ENCODE assay signal across 8 cellular contexts in genomic region chr11:12174145-12175143, GRCh38.
A peak's percentile ranks its signal among the peaks of the same experiment; 100 is the strongest.
DNase-seq lines count a peak whose midpoint lies in the region; ATAC-seq and TF ChIP-seq lines count a peak whose summit lies in the region.

No MANE protein-coding gene starts in this region.

- H3K27me3 ChIP-seq in CD4-positive, alpha-beta memory T cell (ENCODE audit: insufficient read depth, low read length), result no peaks in the 10 kb centered on the region

- peaks cover 0 to 2% (median 0%) of the 10 kb centered on the region in 8 donors for H3K9me3 Mint-ChIP-seq in CD4-positive, alpha-beta memory T cell
- H3K9me3 Mint-ChIP-seq in activated naive CD4-positive, alpha-beta T cell treated with anti-CD3 and anti-CD28 coated beads, Interleukin-2, amount 10 ng/mL, durations not matched to agents 7 days and 5 days, result peaks cover 3% of the 10 kb centered on the region

- no peak overlapping the region for H3K27ac ChIP-seq in CD4-positive, alpha-beta memory T cell (ENCODE audit: low read depth, low read length)

- peaks cover 0 to 2% of the 10 kb centered on the region in 2 donors for H3K36me3 Mint-ChIP-seq in CD4-positive, alpha-beta memory T cell
- H3K36me3 Mint-ChIP-seq in activated naive CD4-positive, alpha-beta T cell treated with anti-CD3 and anti-CD28 coated beads, Interleukin-2, amount 10 ng/mL, durations not matched to agents 7 days and 5 days, result peaks cover 14% of the 10 kb centered on the region

- intact Hi-C loops in CD4-positive, alpha-beta memory T cell (cut with micrococcal nuclease), result no loop called here

- peaks cover 30% of the 10 kb centered on the region for H3K4me1 ChIP-seq in CD4-positive, alpha-beta memory T cell (ENCODE audit: insufficient read depth, low read length)

- H3K4me3 Mint-ChIP-seq in CD4-positive, alpha-beta memory T cell, result no peak overlapping the region
- H3K4me3 Mint-ChIP-seq in activated naive CD4-positive, alpha-beta T cell treated with anti-CD3 and anti-CD28 coated beads, Interleukin-2, amount 10 ng/mL, durations not matched to agents 7 days and 5 days, result no peak overlapping the region

- H3K27ac Mint-ChIP-seq in CD4-positive, alpha-beta memory T cell, result peak overlapping the region in 5 of 7 donors; percentile 21 to 69 (median 43)
- H3K27ac Mint-ChIP-seq in activated naive CD4-positive, alpha-beta T cell treated with anti-CD3 and anti-CD28 coated beads, Interleukin-2, amount 10 ng/mL, durations not matched to agents 7 days and 5 days, result peak overlapping the region; percentile 91

- peaks cover 26 to 33% (median 28%) of the 10 kb centered on the region in 4 donors for H3K4me1 Mint-ChIP-seq in CD4-positive, alpha-beta memory T cell
- peaks cover 59% of the 10 kb centered on the region for H3K4me1 Mint-ChIP-seq in activated naive CD4-positive, alpha-beta T cell treated with anti-CD3 and anti-CD28 coated beads, Interleukin-2, amount 10 ng/mL, durations not matched to agents 7 days and 5 days

- TF ChIP-seq CTCF in GM20000 (IDR thresholded peaks at IDR 0.05; ENCODE audit: extremely low read depth, missing control alignments), result no peak

- CTCF ChIA-PET in CD4-positive, alpha-beta memory T cell (lab: Charles Lee; ENCODE audit: partially characterized antibody), result no interaction called here
- CTCF ChIA-PET in activated naive CD4-positive, alpha-beta T cell treated with anti-CD3 and anti-CD28 coated beads, Interleukin-2, amount 10 ng/mL, durations not matched to agents 7 days and 5 days (lab: Charles Lee), result interaction anchor here (1.5 kb wide), 1 partner anchor 22 kb away, joined by 5 read pairs; no protein-coding TSS in a partner anchor
- CTCF ChIA-PET in HEK293T (lab: Yijun Ruan, JAX), result no interaction called here

- no peak for DNase-seq in CD4-positive, alpha-beta memory T cell
- DNase-seq in GM20000 (ENCODE audit: low spot score), result peak; percentile 56
- DNase-seq in activated naive CD4-positive, alpha-beta T cell treated with anti-CD3 and anti-CD28 coated beads, Interleukin-2, amount 10 ng/mL, durations not matched to agents 7 days and 5 days, result no peak
- DNase-seq in stimulated activated naive CD8-positive, alpha-beta T cell treated with anti-CD3 and anti-CD28 coated beads, Interleukin-15, Interleukin-2, amounts not matched to agents 100 U/mL and 50 U/mL, for 24 hours, result no peak
- DNase-seq in NCI-H1048 (lab: John Stamatoyannopoulos, UW), result no peak
- no peak for DNase-seq in NCI-H146 (lab: John Stamatoyannopoulos, UW)
- no peak for DNase-seq in HEK293T (ENCODE audit: extremely low spot score)

- ATAC-seq in HG03520 (IDR thresholded peaks at IDR 0.05; ENCODE audit: unreplicated experiment), result peak; percentile 83
- ATAC-seq in stimulated activated naive CD8-positive, alpha-beta T cell treated with anti-CD3 and anti-CD28 coated beads, Interleukin-15, Interleukin-2, amounts not matched to agents 100 U/mL and 50 U/mL, for 24 hours, result peak; percentile 60

- no peak overlapping the region for H3K4me3 ChIP-seq in CD4-positive, alpha-beta memory T cell (ENCODE audit: low read length in 2 of 2)

- H3K27me3 Mint-ChIP-seq in CD4-positive, alpha-beta memory T cell, result no peaks in the 10 kb centered on the region
- H3K27me3 Mint-ChIP-seq in activated naive CD4-positive, alpha-beta T cell treated with anti-CD3 and anti-CD28 coated beads, Interleukin-2, amount 10 ng/mL, durations not matched to agents 7 days and 5 days, result no peaks in the 10 kb centered on the region

- no peaks in the 10 kb centered on the region for H3K9me3 ChIP-seq in CD4-positive, alpha-beta memory T cell (ENCODE audit: control insufficient read depth in 1 of 2, low read length in 2 of 2)

- POLR2A ChIA-PET in CD4-positive, alpha-beta memory T cell (lab: Charles Lee; ENCODE audit: partially characterized antibody), result interaction anchor here (1.0 to 1.1 kb wide), 2 partner anchors 21 to 22 kb away, joined by 3 to 4 read pairs; no protein-coding TSS in a partner anchor
- POLR2A ChIA-PET in HEK293T (lab: Yijun Ruan, JAX), result no interaction called here

- H3K36me3 ChIP-seq in CD4-positive, alpha-beta memory T cell (ENCODE audit: insufficient read depth, low read length), result no peaks in the 10 kb centered on the region

TF ChIP-seq in HEK293T, 16 proteins besides CTCF, POLR2A, EP300 and RAD21:
- TF ChIP-seq SP1 (IDR thresholded peaks at IDR 0.05), result no peak
- TF ChIP-seq TARDBP (IDR thresholded peaks at IDR 0.05), result no peak
- no peak for TF ChIP-seq BHLHE40 (IDR thresholded peaks at IDR 0.05; ENCODE audit: borderline replicate concordance)
- TF ChIP-seq FOXK2 (IDR thresholded peaks at IDR 0.05), result no peak
- no peak for TF ChIP-seq L3MBTL2 (conservative IDR thresholded peaks at IDR 0.05)
- TF ChIP-seq NFRKB (IDR thresholded peaks at IDR 0.05), result no peak
- no peak for TF ChIP-seq ELF4 (IDR thresholded peaks at IDR 0.05)
- no peak for TF ChIP-seq ARNT (IDR thresholded peaks at IDR 0.05)
- TF ChIP-seq SUZ12 (IDR thresholded peaks at IDR 0.05), result no peak
- TF ChIP-seq PKNOX1 (IDR thresholded peaks at IDR 0.05), result no peak
- no peak for TF ChIP-seq LEF1 (IDR thresholded peaks at IDR 0.05; ENCODE audit: borderline replicate concordance)
- TF ChIP-seq FOXM1 (IDR thresholded peaks at IDR 0.05; ENCODE audit: borderline replicate concordance), result no peak
- no peak for TF ChIP-seq HDGF (IDR thresholded peaks at IDR 0.05; ENCODE audit: borderline replicate concordance)
- no peak for TF ChIP-seq ZNF384 (IDR thresholded peaks at IDR 0.05)
- no peak for TF ChIP-seq CTBP1 (IDR thresholded peaks at IDR 0.05; ENCODE audit: borderline replicate concordance)
- TF ChIP-seq FOXA1 (IDR thresholded peaks at IDR 0.05), result no peak
